25 cellular contexts compared by ENCODE assay signal in genomic region chr7:37642028-37642540, GRCh38. TPM values are rescaled to one million over a fixed set of nuclear protein-coding genes. Genes with fewer than 3 reads are reported as not detected.
"Had no signal": no experiment of that assay in that cellular context is flagged by ENCODE, and none has a peak within 500 bp of the region (broad histone marks: within the 10 kb centered on the region; RNA-seq: fewer than 3 reads in every experiment).

No MANE protein-coding gene starts in this region.

- H3K4me3 Mint-ChIP-seq: activated CD4-positive, alpha-beta T cell treated with anti-CD3 and anti-CD28 coated beads, Interleukin-2, amount 10 ng/mL, durations not matched to agents 24 days and 14 days; activated CD8-positive, alpha-beta T cell treated with anti-CD3 and anti-CD28 coated beads, Interleukin-2, amount 10 ng/mL, durations not matched to agents 7 days and 5 days; activated naive CD4-positive, alpha-beta T cell treated with anti-CD3 and anti-CD28 coated beads for 36 hours; activated naive CD8-positive, alpha-beta T cell treated with anti-CD3 and anti-CD28 coated beads, Interleukin-2, amount 50 U/mL, for 24 hours; activated T-cell treated with anti-CD3 and anti-CD28 coated beads, Interleukin-2, amount 50 U/mL, for 4 hours; central memory CD8-positive, alpha-beta T cell; stimulated activated memory B cell treated with anti-CD40 and anti-IgM and Interleukin-4, amounts not matched to agents 10 μg/mL and 1 μg/mL and 100 μg/mL, for 72 hours had no signal

- H3K4me2 ChIP-seq: hepatocyte had no signal

- H3K79me2 ChIP-seq: hepatocyte had no signal

- H3K4me3 ChIP-seq: coronary artery, esophagus squamous epithelium, hepatocyte, left lung, pancreas, sigmoid colon, thoracic aorta, upper lobe of right lung had no signal

- H3K27ac ChIP-seq: brain microvascular endothelial cell, coronary artery, esophagus squamous epithelium, hepatocyte, left lung, pancreas, sigmoid colon, thoracic aorta, upper lobe of right lung had no signal

- H3K4me1 Mint-ChIP-seq: activated CD4-positive, alpha-beta T cell treated with anti-CD3 and anti-CD28 coated beads, Interleukin-2, amount 10 ng/mL, durations not matched to agents 24 days and 14 days; activated naive CD8-positive, alpha-beta T cell treated with anti-CD3 and anti-CD28 coated beads, Interleukin-2, amount 50 U/mL, for 24 hours had no signal

- FAIRE-seq: keratinocyte, pancreas had no signal

- ATAC-seq: activated CD8-positive, alpha-beta T cell treated with anti-CD3 and anti-CD28 coated beads, Interleukin-2, amount 10 ng/mL, durations not matched to agents 7 days and 5 days; activated naive CD8-positive, alpha-beta T cell treated with anti-CD3 and anti-CD28 coated beads, Interleukin-2, amount 50 U/mL, for 24 hours; activated T-cell treated with anti-CD3 and anti-CD28 coated beads, Interleukin-2, amount 50 U/mL, for 4 hours; left lung; pancreas; stimulated activated memory B cell treated with anti-CD40 and anti-IgM and Interleukin-4, amounts not matched to agents 10 μg/mL and 1 μg/mL and 100 μg/mL, for 72 hours; upper lobe of right lung had no signal

- H2AFZ ChIP-seq: hepatocyte had no signal

- DNase-seq: activated CD4-positive, alpha-beta T cell treated with anti-CD3 and anti-CD28 coated beads, Interleukin-2, amount 10 ng/mL, durations not matched to agents 24 days and 14 days; activated CD8-positive, alpha-beta memory T cell treated with anti-CD3 and anti-CD28 coated beads, Interleukin-2, amount 50 U/mL, for 4 hours; activated CD8-positive, alpha-beta T cell treated with anti-CD3 and anti-CD28 coated beads, Interleukin-2, amount 10 ng/mL, durations not matched to agents 7 days and 5 days; activated naive CD4-positive, alpha-beta T cell treated with anti-CD3 and anti-CD28 coated beads for 36 hours; activated naive CD8-positive, alpha-beta T cell treated with anti-CD3 and anti-CD28 coated beads, Interleukin-2, amount 50 U/mL, for 24 hours; activated T-cell treated with anti-CD3 and anti-CD28 coated beads, Interleukin-2, amount 50 U/mL, for 4 hours; anterior cingulate cortex; brain microvascular endothelial cell; esophagus squamous epithelium; left lung; pancreas; sigmoid colon; stimulated activated CD4-positive, alpha-beta T cell treated with anti-CD3 and anti-CD28 coated beads, Interleukin-4, amount 100 ng/mL, for 4 hours; T-helper 1 cell; T-helper 9 cell; upper lobe of right lung had no signal

- H3K27ac Mint-ChIP-seq: activated CD4-positive, alpha-beta T cell treated with anti-CD3 and anti-CD28 coated beads, Interleukin-2, amount 10 ng/mL, durations not matched to agents 24 days and 14 days; activated CD8-positive, alpha-beta T cell treated with anti-CD3 and anti-CD28 coated beads, Interleukin-2, amount 10 ng/mL, durations not matched to agents 7 days and 5 days; activated naive CD4-positive, alpha-beta T cell treated with anti-CD3 and anti-CD28 coated beads for 36 hours; activated naive CD8-positive, alpha-beta T cell treated with anti-CD3 and anti-CD28 coated beads, Interleukin-2, amount 50 U/mL, for 24 hours; stimulated activated memory B cell treated with anti-CD40 and anti-IgM and Interleukin-4, amounts not matched to agents 10 μg/mL and 1 μg/mL and 100 μg/mL, for 72 hours had no signal

- H3K27me3 ChIP-seq: brain microvascular endothelial cell, esophagus squamous epithelium, hepatocyte, left lung, pancreas, sigmoid colon, upper lobe of right lung had no signal

- H3K4me1 ChIP-seq: esophagus squamous epithelium, pancreas, sigmoid colon, upper lobe of right lung had no signal

- H3K36me3 ChIP-seq: brain microvascular endothelial cell, esophagus squamous epithelium, left lung, pancreas, sigmoid colon, thoracic aorta, upper lobe of right lung had no signal

- H3K9me3 ChIP-seq: esophagus squamous epithelium, pancreas, thoracic aorta, upper lobe of right lung had no signal

RNA-seq across cellular contexts. Expression of gene GPR141, which starts 41.5 kb away (rescaled TPM):
- total RNA-seq: activated CD4-positive, alpha-beta T cell treated with anti-CD3 and anti-CD28 coated beads, Interleukin-2, amount 10 ng/mL, durations not matched to agents 24 days and 14 days; activated CD8-positive, alpha-beta T cell treated with anti-CD3 and anti-CD28 coated beads, Interleukin-2, amount 10 ng/mL, durations not matched to agents 7 days and 5 days; activated naive CD4-positive, alpha-beta T cell treated with anti-CD3 and anti-CD28 coated beads for 36 hours; hepatocyte; lung microvascular endothelial cell; myocyte; pulmonary artery endothelial cell had no signal
- polyA plus RNA-seq: hepatocyte, keratinocyte, pancreas had no signal
